In the genomic region with DNA sequence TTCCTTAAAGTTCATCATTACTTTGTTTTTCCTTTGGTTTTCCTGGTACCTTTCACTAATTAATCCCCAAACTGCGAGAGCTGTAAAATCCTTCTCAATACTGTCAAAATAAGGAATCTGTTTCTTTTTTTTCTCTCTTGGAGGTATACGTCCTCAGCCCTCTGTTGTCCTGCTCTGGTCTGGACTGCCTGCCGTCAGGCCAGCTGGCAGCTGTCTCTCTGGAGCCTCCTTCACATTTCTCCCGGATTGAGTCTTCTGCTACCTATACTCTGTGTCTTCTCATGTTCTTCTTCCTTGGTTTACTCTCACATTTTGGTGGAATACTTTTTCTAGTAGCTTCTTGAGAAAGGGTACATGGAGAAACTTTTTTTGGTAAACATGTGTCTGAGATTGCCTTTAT, we compare ENCODE assay signal across 15 cellular contexts. TPM values are rescaled to one million over a fixed set of nuclear protein-coding genes. Genes with fewer than 3 reads are reported as not detected.
A peak's percentile ranks its signal among the peaks of the same experiment; 100 is the strongest.
DNase-seq lines count a peak whose midpoint lies in the region; ATAC-seq lines count a peak whose summit lies in the region.
"Had no signal": no experiment of that assay in that cellular context is flagged by ENCODE, and none has a peak within 500 bp of the region (broad histone marks: within the 10 kb centered on the region; RNA-seq: fewer than 3 reads in every experiment).

No MANE protein-coding gene starts in this region.

- H3K9me3 ChIP-seq in subcutaneous abdominal adipose tissue (ENCODE audit: control insufficient read depth in 5 of 5, low read length in 5 of 5): no peaks in the 10 kb centered on the region
- H3K9me3 ChIP-seq: right atrium auricular region had no signal

- H3K27me3 Mint-ChIP-seq in activated naive CD4-positive, alpha-beta T cell treated with anti-CD3 and anti-CD28 coated beads, Interleukin-2, amount 10 ng/mL, durations not matched to agents 7 days and 5 days: no peaks in the 10 kb centered on the region
- H3K27me3 Mint-ChIP-seq in activated T-helper 17 cell treated with anti-CD3 and anti-CD28 coated beads, Interleukin-2, amount 50 U/mL, for 72 hours: no peaks in the 10 kb centered on the region

- no peak overlapping the region for H3K4me3 ChIP-seq in subcutaneous abdominal adipose tissue (ENCODE audit: low read depth in 1 of 5, low read length in 5 of 5)
- H3K4me3 ChIP-seq: hepatocyte, right atrium auricular region had no signal

- CTCF ChIA-PET in activated naive CD4-positive, alpha-beta T cell treated with anti-CD3 and anti-CD28 coated beads, Interleukin-2, amount 10 ng/mL, durations not matched to agents 7 days and 5 days (lab: Charles Lee): interaction anchor here (0.6 to 3.4 kb wide), 5 partner anchors 8 to 147 kb away, joined by 3 to 20 read pairs (median 3); no protein-coding TSS in a partner anchor

- peak overlapping the region; percentile 30 for H3K27ac ChIP-seq in subcutaneous abdominal adipose tissue (ENCODE audit: low read depth, low read length)
- H3K27ac ChIP-seq: hepatocyte, right atrium auricular region had no signal

- no peaks in the 10 kb centered on the region for H3K9me3 Mint-ChIP-seq in activated naive CD4-positive, alpha-beta T cell treated with anti-CD3 and anti-CD28 coated beads, Interleukin-2, amount 10 ng/mL, durations not matched to agents 7 days and 5 days
- H3K9me3 Mint-ChIP-seq in activated T-helper 17 cell treated with anti-CD3 and anti-CD28 coated beads, Interleukin-2, amount 50 U/mL, for 72 hours: no peaks in the 10 kb centered on the region

- H3K4me1 Mint-ChIP-seq in activated naive CD4-positive, alpha-beta T cell treated with anti-CD3 and anti-CD28 coated beads, Interleukin-2, amount 10 ng/mL, durations not matched to agents 7 days and 5 days: peaks cover 70% of the 10 kb centered on the region
- H3K4me1 Mint-ChIP-seq in activated T-helper 17 cell treated with anti-CD3 and anti-CD28 coated beads, Interleukin-2, amount 50 U/mL, for 72 hours: peaks cover 47% of the 10 kb centered on the region

- H3K27ac Mint-ChIP-seq in activated naive CD4-positive, alpha-beta T cell treated with anti-CD3 and anti-CD28 coated beads, Interleukin-2, amount 10 ng/mL, durations not matched to agents 7 days and 5 days: peak overlapping the region; percentile 74
- H3K27ac Mint-ChIP-seq in activated T-helper 17 cell treated with anti-CD3 and anti-CD28 coated beads, Interleukin-2, amount 50 U/mL, for 72 hours: peak overlapping the region; percentile 59

- DNase-seq in activated naive CD4-positive, alpha-beta T cell treated with anti-CD3 and anti-CD28 coated beads, Interleukin-2, amount 10 ng/mL, durations not matched to agents 7 days and 5 days: no peak
- no peak for DNase-seq in activated naive CD4-positive, alpha-beta T cell (lab: John Stamatoyannopoulos, UW)
- DNase-seq in mesenteric fat pad (ENCODE audit: low spot score): peak; percentile 39
- DNase-seq: cerebellar nuclear complex, NCI-H1694, substantia nigra had no signal

- H3K36me3 Mint-ChIP-seq in activated naive CD4-positive, alpha-beta T cell treated with anti-CD3 and anti-CD28 coated beads, Interleukin-2, amount 10 ng/mL, durations not matched to agents 7 days and 5 days: peaks cover 63% of the 10 kb centered on the region
- peaks cover 100% of the 10 kb centered on the region for H3K36me3 Mint-ChIP-seq in activated T-helper 17 cell treated with anti-CD3 and anti-CD28 coated beads, Interleukin-2, amount 50 U/mL, for 72 hours (ENCODE audit: low read depth)

- H3K4me3 Mint-ChIP-seq in activated naive CD4-positive, alpha-beta T cell treated with anti-CD3 and anti-CD28 coated beads, Interleukin-2, amount 10 ng/mL, durations not matched to agents 7 days and 5 days: no peak overlapping the region
- H3K4me3 Mint-ChIP-seq in activated T-helper 17 cell treated with anti-CD3 and anti-CD28 coated beads, Interleukin-2, amount 50 U/mL, for 72 hours: peak overlapping the region; percentile 81

- ATAC-seq in activated T-helper 17 cell treated with anti-CD3 and anti-CD28 coated beads, Interleukin-2, amount 50 U/mL, for 72 hours (replicated peaks): no peak
- ATAC-seq in GM18867 (IDR thresholded peaks at IDR 0.05; ENCODE audit: unreplicated experiment) (no peak), GM21619 (IDR thresholded peaks at IDR 0.05; ENCODE audit: unreplicated experiment) (no peak), GM18511 (IDR thresholded peaks at IDR 0.05; ENCODE audit: unreplicated experiment) (no peak)

- H3K9ac ChIP-seq in subcutaneous abdominal adipose tissue (ENCODE audit: low read length in 5 of 5): no peak overlapping the region

- H3K36me3 ChIP-seq in subcutaneous abdominal adipose tissue (ENCODE audit: control insufficient read depth in 5 of 5, insufficient read depth in 5 of 5, low read length in 5 of 5): peaks cover 10 to 49% (median 28%) of the 10 kb centered on the region in 5 donors

- H3K4me1 ChIP-seq in subcutaneous abdominal adipose tissue (ENCODE audit: control insufficient read depth in 5 of 5, insufficient read depth in 5 of 5, low read length in 5 of 5): peaks cover 0 to 14% (median 8%) of the 10 kb centered on the region in 5 donors

- H3K27me3 ChIP-seq in subcutaneous abdominal adipose tissue (ENCODE audit: control insufficient read depth in 5 of 5, insufficient read depth in 4 of 5, low read length in 5 of 5): no peaks in the 10 kb centered on the region
- H3K27me3 ChIP-seq: hepatocyte, right atrium auricular region had no signal

RNA-seq across cellular contexts. Expression of a gene that starts 13.8 kb away (rescaled TPM):
- 10 to 100 TPM; 56.7 to 71.7 TPM for total RNA-seq in activated T-helper 17 cell treated with anti-CD3 and anti-CD28 coated beads, Interleukin-2, amount 50 U/mL, for 72 hours
- total RNA-seq in mesenteric fat pad: 34.7 TPM

RNA-seq across cellular contexts. Expression of a gene that starts 30.7 kb away (rescaled TPM):
- under 1 TPM; 0.34 to 0.58 TPM for total RNA-seq in activated T-helper 17 cell treated with anti-CD3 and anti-CD28 coated beads, Interleukin-2, amount 50 U/mL, for 72 hours
- total RNA-seq in mesenteric fat pad: 2.1 TPM
- total RNA-seq: M059J, right atrium auricular region, RPMI7951 had no signal

RNA-seq across cellular contexts. Expression of a gene that starts 58.9 kb away (rescaled TPM):
- total RNA-seq in activated T-helper 17 cell treated with anti-CD3 and anti-CD28 coated beads, Interleukin-2, amount 50 U/mL, for 72 hours: 100 to 1,000 TPM in 1 of 2 donors, 10 to 100 TPM in 1; 69.5 to 104 TPM
- 98.5 TPM for total RNA-seq in mesenteric fat pad
